12 cellular contexts compared by ENCODE assay signal in the genomic region with DNA sequence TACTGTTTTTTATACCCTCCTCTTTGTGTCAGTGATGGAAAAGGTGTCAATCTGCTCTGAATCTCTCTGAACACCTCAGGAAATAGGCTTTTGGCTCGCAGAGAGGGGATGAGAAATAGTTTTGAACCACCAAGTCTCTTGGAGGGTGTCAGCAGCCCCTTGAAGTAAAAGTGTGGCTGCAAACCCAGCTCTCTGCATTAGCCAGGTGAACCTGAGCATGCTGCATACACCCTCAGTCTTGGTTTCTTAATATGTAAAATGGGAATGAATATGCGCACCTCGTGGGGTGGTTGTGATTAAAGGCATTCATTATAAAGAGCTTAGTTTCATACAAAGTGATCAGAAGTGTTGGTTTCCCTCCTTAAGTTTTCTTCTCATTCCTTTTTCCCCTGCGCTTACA. TPM values are rescaled to one million over a fixed set of nuclear protein-coding genes. Genes with fewer than 3 reads are reported as not detected.
DNase-seq lines count a peak whose midpoint lies in the region; ATAC-seq and TF ChIP-seq lines count a peak whose summit lies in the region.
"Had no signal": no experiment of that assay in that cellular context is flagged by ENCODE, and none has a peak within 500 bp of the region (broad histone marks: within the 10 kb centered on the region; RNA-seq: fewer than 3 reads in every experiment).

No MANE protein-coding gene starts in this region.

- H3K36me3 ChIP-seq in ES-I3 (ENCODE audit: insufficient read depth, low read length) (no peaks in the 10 kb centered on the region), right atrium auricular region (no peaks in the 10 kb centered on the region)

- H3K27ac ChIP-seq in right atrium auricular region = peak overlapping the region; percentile 97 to 99
- peak overlapping the region in 15 of 21 experiments; percentile 96 to 100 (median 100) for H3K27ac ChIP-seq in skin epidermis

- intact Hi-C loops in activated CD4-positive, alpha-beta memory T cell treated with anti-CD3 and anti-CD28 coated beads for 36 hours (cut with micrococcal nuclease) = no loop called here

- no peaks in the 10 kb centered on the region for H3K27me3 ChIP-seq in right atrium auricular region

- DNase-seq in activated CD4-positive, alpha-beta memory T cell treated with anti-CD3 and anti-CD28 coated beads for 36 hours = no peak
- DNase-seq in right atrium auricular region (ENCODE audit: low spot score) (no peak), left lobe of liver (ENCODE audit: low spot score) (no peak), HUDEP-2 (lab: John Stamatoyannopoulos, UW; ENCODE audit: unreplicated experiment in 76 of 76) (no peak), NCI-H2196 treated with DMSO at 0.1 percent for 48 hours (lab: John Stamatoyannopoulos, UW; ENCODE audit: unreplicated experiment) (no peak)
- no peak for DNase-seq in stimulated activated CD4-positive, alpha-beta T cell treated with anti-CD3 and anti-CD28 coated beads, Interleukin-2, amount 100 ng/mL, for 24 hours
- DNase-seq: activated CD8-positive, alpha-beta memory T cell treated with anti-CD3 and anti-CD28 coated beads for 24 hours; GDM1; MM.1S had no signal

- peak overlapping the region; percentile 48 to 75 for H3K4me3 ChIP-seq in right atrium auricular region
- H3K4me3 ChIP-seq in skin epidermis = peak overlapping the region in 1 of 7 experiments; percentile 52

- peak overlapping the region; percentile 100 for H3K27ac Mint-ChIP-seq in activated CD4-positive, alpha-beta memory T cell treated with anti-CD3 and anti-CD28 coated beads for 36 hours

- no peak for TF ChIP-seq CTCF in right atrium auricular region (IDR thresholded peaks at IDR 0.05)

- POLR2A ChIA-PET in activated CD4-positive, alpha-beta memory T cell treated with anti-CD3 and anti-CD28 coated beads for 36 hours (lab: Charles Lee) = interaction anchor here (0.7 to 1.9 kb wide), 8 partner anchors 9 to 353 kb away, joined by 3 to 8 read pairs (median 4); a partner anchor contains a TSS

- H3K4me1 Mint-ChIP-seq in activated CD4-positive, alpha-beta memory T cell treated with anti-CD3 and anti-CD28 coated beads for 36 hours (ENCODE audit: low read depth) = peaks cover 58% of the 10 kb centered on the region

- peaks cover 2% of the 10 kb centered on the region for H3K27me3 Mint-ChIP-seq in activated CD4-positive, alpha-beta memory T cell treated with anti-CD3 and anti-CD28 coated beads for 36 hours

- H3K36me3 Mint-ChIP-seq in activated CD4-positive, alpha-beta memory T cell treated with anti-CD3 and anti-CD28 coated beads for 36 hours = peaks cover 9% of the 10 kb centered on the region

- H3K4me1 ChIP-seq in ES-I3 (ENCODE audit: insufficient read depth, low read length) (peaks cover 26% of the 10 kb centered on the region), right atrium auricular region (peaks cover 0 to 48% of the 10 kb centered on the region in 2 donors)

- 0 out of 2 replicates have a peak overlapping the region, but pooled peaks have one; percentile 79 for H3K9ac ChIP-seq in ES-I3 (ENCODE audit: low read depth, low read length)

- no peaks in the 10 kb centered on the region for H3K9me3 Mint-ChIP-seq in activated CD4-positive, alpha-beta memory T cell treated with anti-CD3 and anti-CD28 coated beads for 36 hours

- CTCF ChIA-PET in activated CD4-positive, alpha-beta memory T cell treated with anti-CD3 and anti-CD28 coated beads for 36 hours (lab: Charles Lee) = interaction anchor here (1.0 to 3.4 kb wide), 2 partner anchors 10 to 26 kb away, joined by 4 to 38 read pairs; no protein-coding TSS in a partner anchor

- H3K9me3 ChIP-seq in ES-I3 (ENCODE audit: control insufficient read depth, insufficient read depth, low read length) = no peaks in the 10 kb centered on the region
- H3K9me3 ChIP-seq in right atrium auricular region = no peaks in the 10 kb centered on the region

- H3K4me3 Mint-ChIP-seq in activated CD4-positive, alpha-beta memory T cell treated with anti-CD3 and anti-CD28 coated beads for 36 hours = peak overlapping the region; percentile 89

- ATAC-seq in left lobe of liver = no peak
- ATAC-seq: Panc1 had no signal

RNA-seq across cellular contexts. Expression of a gene that starts 1.4 kb away (rescaled TPM):
- 1 to 10 TPM; 6.7 to 7.0 TPM for total RNA-seq in activated CD4-positive, alpha-beta memory T cell treated with anti-CD3 and anti-CD28 coated beads for 36 hours
- total RNA-seq in right atrium auricular region (10 to 100 TPM in 1 of 2 donors, 1 to 10 TPM in 1; 9.6 to 10.1 TPM), left lobe of liver (14.8 TPM)

RNA-seq across cellular contexts. Expression of a gene that starts 39.7 kb away (rescaled TPM):
- total RNA-seq in activated CD4-positive, alpha-beta memory T cell treated with anti-CD3 and anti-CD28 coated beads for 36 hours = under 1 TPM; 0.10 to 0.31 TPM
- total RNA-seq in right atrium auricular region = 1 to 10 TPM in 1 of 2 donors, under 1 TPM in 1; 0.74 to 1.1 TPM
- total RNA-seq in left lobe of liver = 0.48 TPM

RNA-seq across cellular contexts. Expression of a gene that starts 56.5 kb away (rescaled TPM):
- total RNA-seq in activated CD4-positive, alpha-beta memory T cell treated with anti-CD3 and anti-CD28 coated beads for 36 hours = not detected
- total RNA-seq in right atrium auricular region (not detected), left lobe of liver (not detected)
